ENCODE assay signal across 18 cellular contexts in the genomic region with DNA sequence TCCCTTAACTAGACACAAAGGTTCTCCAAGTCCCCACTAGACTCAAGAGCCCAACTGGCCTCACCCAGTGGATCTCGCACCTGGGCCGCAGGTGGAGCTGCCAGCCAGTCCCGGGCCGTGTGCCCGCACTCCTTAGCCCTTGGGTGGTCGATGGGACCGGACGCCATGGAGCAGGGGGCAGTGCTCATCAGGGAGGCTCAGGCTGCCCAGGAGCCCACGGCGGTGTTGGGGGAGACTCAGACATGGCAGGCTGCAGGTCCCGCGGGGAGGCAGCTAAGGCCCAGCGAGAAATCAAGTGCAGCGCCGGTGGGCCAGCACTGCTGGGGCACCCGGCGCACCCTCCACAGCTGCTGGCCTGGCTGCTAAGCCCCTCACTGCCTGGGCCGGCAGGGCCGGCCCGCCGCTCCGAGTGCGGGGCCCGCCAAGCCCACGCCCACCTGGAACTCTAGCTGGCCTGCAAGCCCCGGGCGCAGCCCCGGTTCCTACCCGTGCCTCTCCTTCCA.
DNase-seq lines count a peak whose midpoint lies in the region; ATAC-seq and TF ChIP-seq lines count a peak whose summit lies in the region.
"Had no signal": no experiment of that assay in that cellular context is flagged by ENCODE, and none has a peak within 500 bp of the region (broad histone marks: within the 10 kb centered on the region; RNA-seq: fewer than 3 reads in every experiment).

No MANE protein-coding gene starts in this region.

- DNase-seq in A673 (ENCODE audit: low spot score) = no peak
- DNase-seq in SJSA1 (ENCODE audit: low read depth in 1 of 2, low spot score in 2 of 2) = no peak
- DNase-seq in fibroblast of lung (ENCODE audit: low read depth in 2 of 2) = no peak
- DNase-seq in posterior vena cava (ENCODE audit: low spot score) = peak; percentile 77
- DNase-seq in iPS-NIHi7 (ENCODE audit: extremely low spot score) = no peak
- DNase-seq in HAP-1 (ENCODE audit: low spot score in 2 of 2) = no peak
- DNase-seq in cortex of kidney (lab: John Stamatoyannopoulos, UW) = no peak
- DNase-seq: activated CD4-positive, alpha-beta T cell treated with anti-CD3 and anti-CD28 coated beads, Interleukin-2, amount 10 ng/mL, durations not matched to agents 24 days and 14 days; activated effector memory CD4-positive, alpha-beta T cell treated with Interleukin-2 at 50 U/mL for 16 hours; DMS 273 treated with DMSO at 0.1 percent for 48 hours; GDM1; naive thymus-derived CD8-positive, alpha-beta T cell; NCI-H1694 treated with DMSO at 0.1 percent for 48 hours; NCI-H69; stimulated activated naive CD4-positive, alpha-beta T cell treated with Interleukin-2 at 50 U/mL for 16 hours had no signal

- peak overlapping the region; percentile 21 for H3K9ac ChIP-seq in fibroblast of lung (ENCODE audit: insufficient read depth, low read length)

- no peaks in the 10 kb centered on the region for H3K9me3 ChIP-seq in A673 (ENCODE audit: low read depth, low read length, poor library complexity, severe bottlenecking)
- H3K9me3 ChIP-seq in SJSA1 (replicated peaks) = no peaks in the 10 kb centered on the region
- no peaks in the 10 kb centered on the region for H3K9me3 ChIP-seq in fibroblast of lung (ENCODE audit: control insufficient read depth, insufficient read depth, low read depth, low read length)
- H3K9me3 ChIP-seq in HAP-1 = no peaks in the 10 kb centered on the region

- H3K79me2 ChIP-seq in fibroblast of lung (ENCODE audit: control insufficient read depth, insufficient read depth, low read length) = no peaks in the 10 kb centered on the region

- H3K36me3 ChIP-seq in A673 (ENCODE audit: insufficient read depth, low read length, poor library complexity, severe bottlenecking) (no peaks in the 10 kb centered on the region), SJSA1 (no peaks in the 10 kb centered on the region), fibroblast of lung (ENCODE audit: control insufficient read depth, insufficient read depth, low read length) (no peaks in the 10 kb centered on the region), HAP-1 (replicated peaks) (no peaks in the 10 kb centered on the region)
- H3K36me3 ChIP-seq: cardiac muscle cell had no signal

- TF ChIP-seq CTCF in A673 (conservative IDR thresholded peaks at IDR 0.05; ENCODE audit: low read depth, low read length) = no peak
- no peak for TF ChIP-seq CTCF in fibroblast of lung (conservative IDR thresholded peaks at IDR 0.05 in 1 of 2, IDR thresholded peaks at IDR 0.05 in 1 of 2; ENCODE audit: low read depth in 1 of 2, low read length in 2 of 2)

- intact Hi-C loops in A673 (cut with micrococcal nuclease; ENCODE audit: unreplicated experiment) = no loop called here
- intact Hi-C loops in posterior vena cava (cut with DNase I) = no loop called here

- POLR2A ChIA-PET in A673 (lab: Charles Lee; ENCODE audit: low non-redundant PET) = no interaction called here

- CTCF ChIA-PET in A673 (lab: Charles Lee) = no interaction called here

- in situ Hi-C loops in HAP-1 (cut with MboI; ENCODE audit: low sequenced_read_pairs) = no loop called here

- no peaks in the 10 kb centered on the region for H3K27me3 ChIP-seq in A673 (replicated peaks; ENCODE audit: insufficient read depth, low read depth, low read length, poor library complexity)
- H3K27me3 ChIP-seq in SJSA1 (replicated peaks) = no peaks in the 10 kb centered on the region
- H3K27me3 ChIP-seq in fibroblast of lung (ENCODE audit: control insufficient read depth, insufficient read depth, low read length) = no peaks in the 10 kb centered on the region
- H3K27me3 ChIP-seq in HAP-1 (ENCODE audit: low read depth) = no peaks in the 10 kb centered on the region
- H3K27me3 ChIP-seq: cardiac muscle cell had no signal

- H3K4me3 ChIP-seq in A673 (ENCODE audit: low read depth, low read length, poor library complexity, severe bottlenecking) (no peak overlapping the region), SJSA1 (peak overlapping the region; percentile 7), fibroblast of lung (replicated peaks in 1 of 4; ENCODE audit: control extremely low read depth in 1 of 4, insufficient read depth in 1 of 4, low read depth in 3 of 4, low read length in 4 of 4) (peak overlapping the region in 1 of 4 experiments; percentile 38), HAP-1 (no peak overlapping the region)
- H3K4me3 ChIP-seq: cardiac muscle cell, K562 had no signal

- peak overlapping the region; percentile 55 for H3K4me2 ChIP-seq in fibroblast of lung (ENCODE audit: extremely low read depth, insufficient read depth, low read length)

- H3K4me1 ChIP-seq in A673 (ENCODE audit: insufficient read depth, low read length, poor library complexity, severe bottlenecking) (peaks cover 13% of the 10 kb centered on the region), SJSA1 (replicated peaks) (peaks cover 82% of the 10 kb centered on the region), fibroblast of lung (ENCODE audit: control insufficient read depth, extremely low read depth, insufficient read depth, low read length) (peaks cover 6% of the 10 kb centered on the region), HAP-1 (peaks cover 6% of the 10 kb centered on the region)

- H4K20me1 ChIP-seq in fibroblast of lung (ENCODE audit: control insufficient read depth, extremely low read depth, insufficient read depth, low read length) = no peaks in the 10 kb centered on the region

- H2AFZ ChIP-seq in fibroblast of lung (ENCODE audit: low read length) = no peak overlapping the region

- H3K27ac ChIP-seq in A673 (ENCODE audit: low read depth, low read length, poor library complexity, severe bottlenecking) = peak overlapping the region; percentile 57
- peak overlapping the region; percentile 97 for H3K27ac ChIP-seq in SJSA1
- peak overlapping the region; percentile 76 for H3K27ac ChIP-seq in fibroblast of lung (ENCODE audit: insufficient read depth, low read length)

- no TSS peak for BruUV-seq in A673 (replicated peaks; lab: Mats Ljungman, UMichigan)

- no peak for ATAC-seq in activated CD4-positive, CD25-positive, alpha-beta regulatory T cell treated with anti-CD3 and anti-CD28 coated beads, Interleukin-2, amount 50 U/mL, for 24 hours
- ATAC-seq: naive thymus-derived CD8-positive, alpha-beta T cell had no signal
